9 cellular contexts compared by ENCODE assay signal in the genomic region with DNA sequence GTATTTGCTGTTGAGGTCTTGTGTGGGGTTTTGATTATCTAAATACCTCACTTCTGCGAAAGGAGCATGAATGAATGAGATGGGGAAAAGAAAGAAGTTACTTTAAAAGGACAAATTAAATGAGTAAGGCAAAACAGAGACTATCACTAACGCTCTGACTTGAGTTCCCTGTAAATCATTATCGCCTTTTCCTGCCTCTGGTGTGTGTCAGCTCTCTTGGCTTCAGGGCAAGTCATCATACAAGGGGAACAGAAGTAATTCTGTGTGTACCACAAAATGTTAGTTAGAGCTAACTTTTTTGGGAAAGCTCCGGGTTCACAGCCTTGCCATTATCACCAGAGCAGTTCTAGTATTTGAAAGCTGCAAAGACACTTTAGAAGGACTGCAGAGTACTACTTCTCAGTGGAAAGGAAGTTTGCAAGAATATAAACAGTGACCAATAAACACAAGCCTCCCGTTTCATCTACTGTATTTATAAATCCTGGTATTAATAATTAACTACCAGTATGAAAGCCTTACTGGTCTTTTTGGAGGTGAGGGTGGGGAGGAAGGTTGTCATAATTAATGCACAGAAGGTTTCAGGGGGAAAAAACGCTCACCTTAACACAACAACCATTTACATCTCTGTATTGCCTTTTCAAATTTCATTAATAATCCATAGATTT. TPM values are rescaled to one million over a fixed set of nuclear protein-coding genes. Genes with fewer than 3 reads are reported as not detected.
A peak's percentile ranks its signal among the peaks of the same experiment; 100 is the strongest.
DNase-seq lines count a peak whose midpoint lies in the region; ATAC-seq, FAIRE-seq and TF ChIP-seq lines count a peak whose summit lies in the region.
"Had no signal": no experiment of that assay in that cellular context is flagged by ENCODE, and none has a peak within 500 bp of the region (broad histone marks: within the 10 kb centered on the region; RNA-seq: fewer than 3 reads in every experiment).

No MANE protein-coding gene starts in this region.

- TF ChIP-seq CTCF in astrocyte (IDR thresholded peaks at IDR 0.05; ENCODE audit: insufficient read depth, low read depth, low read length) (no peak), natural killer cell (IDR thresholded peaks at IDR 0.05) (no peak)

- peak overlapping the region; percentile 92 for H3K4me2 ChIP-seq in astrocyte (ENCODE audit: low read length)

- peak; percentile 46 for ATAC-seq in GM18907 (IDR thresholded peaks at IDR 0.05; ENCODE audit: unreplicated experiment)
- no peak for ATAC-seq in natural killer cell
- ATAC-seq in HG03135 (IDR thresholded peaks at IDR 0.05; ENCODE audit: unreplicated experiment), result no peak
- ATAC-seq in GM19395 (IDR thresholded peaks at IDR 0.05; ENCODE audit: unreplicated experiment), result no peak

- H3K9me3 Mint-ChIP-seq in astrocyte (ENCODE audit: unreplicated experiment) (no peaks in the 10 kb centered on the region), natural killer cell (no peaks in the 10 kb centered on the region)

- FAIRE-seq in astrocyte (lab: Jason Lieb, UNC), result no peak

- H3K27me3 Mint-ChIP-seq in astrocyte (ENCODE audit: low read depth, unreplicated experiment) (no peaks in the 10 kb centered on the region), natural killer cell (ENCODE audit: low read depth in 2 of 2) (no peaks in the 10 kb centered on the region)

- DNase-seq in astrocyte (ENCODE audit: low read depth) (no peak), natural killer cell (no peak), NK-92 (lab: John Stamatoyannopoulos, UW; ENCODE audit: unreplicated experiment) (no peak), amygdala (lab: John Stamatoyannopoulos, UW) (no peak)
- DNase-seq: H7 had no signal

- H3K27ac Mint-ChIP-seq in astrocyte (ENCODE audit: unreplicated experiment) (no peak overlapping the region), natural killer cell (peak overlapping the region; percentile 95 to 97)

- H3K9ac ChIP-seq in HUES48 (ENCODE audit: low read depth, low read length), result 0 out of 2 replicates have a peak overlapping the region, but pooled peaks have one; percentile 61
- H3K9ac ChIP-seq in astrocyte (ENCODE audit: low read length), result peak overlapping the region; percentile 95

- H3K27ac ChIP-seq in HUES48 (ENCODE audit: low read depth, low read length) (no peak overlapping the region), astrocyte (ENCODE audit: low read depth, low read length) (no peak overlapping the region)

- no peak overlapping the region for H2AFZ ChIP-seq in astrocyte (ENCODE audit: low read depth, low read length)

- H3K4me3 Mint-ChIP-seq in astrocyte (ENCODE audit: unreplicated experiment) (peak overlapping the region; percentile 98), natural killer cell (peak overlapping the region; percentile 97)

- peaks cover 9% of the 10 kb centered on the region for H3K4me1 Mint-ChIP-seq in astrocyte (ENCODE audit: low read depth, unreplicated experiment)
- peaks cover 21 to 28% of the 10 kb centered on the region in 2 donors for H3K4me1 Mint-ChIP-seq in natural killer cell

- H3K27me3 ChIP-seq in HUES48 (ENCODE audit: control insufficient read depth, insufficient read depth, low read length) (no peaks in the 10 kb centered on the region), astrocyte (ENCODE audit: insufficient read depth, low read length) (no peaks in the 10 kb centered on the region)

- H3K36me3 ChIP-seq in HUES48 (ENCODE audit: control insufficient read depth, insufficient read depth, low read length) (peaks cover 17% of the 10 kb centered on the region), astrocyte (ENCODE audit: insufficient read depth, low read length) (no peaks in the 10 kb centered on the region)

- H3K36me3 Mint-ChIP-seq in astrocyte (ENCODE audit: low read depth, unreplicated experiment), result peaks cover 2% of the 10 kb centered on the region
- H3K36me3 Mint-ChIP-seq in natural killer cell, result no peaks in the 10 kb centered on the region

- intact Hi-C loops in natural killer cell (cut with micrococcal nuclease), result loop anchor here (2.0 to 5.0 kb wide), 3 partner anchors 122 to 958 kb away; a partner anchor contains a TSS

- no peaks in the 10 kb centered on the region for H4K20me1 ChIP-seq in astrocyte (ENCODE audit: insufficient read depth, low read length)

- no peaks in the 10 kb centered on the region for H3K9me3 ChIP-seq in HUES48 (ENCODE audit: control insufficient read depth, insufficient read depth, low read length)
- H3K9me3 ChIP-seq in astrocyte (ENCODE audit: insufficient read depth, low read depth, low read length), result no peaks in the 10 kb centered on the region

- 0 out of 2 replicates have a peak, but pooled peaks cover 3% of the 10 kb centered on the region for H3K4me1 ChIP-seq in HUES48 (ENCODE audit: control insufficient read depth, insufficient read depth, low read length)
- peaks cover 9% of the 10 kb centered on the region for H3K4me1 ChIP-seq in astrocyte (ENCODE audit: insufficient read depth, low read length)

- peak overlapping the region; percentile 72 for H3K4me3 ChIP-seq in HUES48 (ENCODE audit: low read depth, low read length)
- H3K4me3 ChIP-seq in astrocyte (ENCODE audit: insufficient read depth, low read depth, low read length), result peak overlapping the region; percentile 93

- H3K79me2 ChIP-seq in astrocyte (ENCODE audit: insufficient read depth, low read length), result peaks cover 35% of the 10 kb centered on the region

RNA-seq across cellular contexts. Expression of a gene that starts 1.2 kb away (rescaled TPM):
- total RNA-seq in astrocyte, result 2.3 and 3.0 TPM in 2 replicates
- total RNA-seq in natural killer cell, result 1 to 10 TPM; 2.7 to 5.7 (median 3.7) TPM

RNA-seq across cellular contexts. Expression of a gene that starts 1.5 kb away (rescaled TPM):
- 11.6 and 12.8 TPM in 2 replicates for total RNA-seq in astrocyte
- 10 to 100 TPM in 1 of 3 donors, 1 to 10 TPM in 2; 8.5 to 10.6 (median 8.8) TPM for total RNA-seq in natural killer cell

RNA-seq across cellular contexts. Expression of a gene that starts 31.4 kb away (rescaled TPM):
- 12.8 and 14.4 TPM in 2 replicates for total RNA-seq in astrocyte
- 1 to 10 TPM; 4.6 to 9.2 (median 7.9) TPM for total RNA-seq in natural killer cell

RNA-seq across cellular contexts. Expression of a gene that starts 42.1 kb away (rescaled TPM):
- 61.5 and 66.4 TPM in 2 replicates for total RNA-seq in astrocyte
- 10 to 100 TPM; 58.2 to 68.8 (median 63.9) TPM for total RNA-seq in natural killer cell
